Comparison of ENCODE assay signal across 16 cellular contexts in the genomic region with DNA sequence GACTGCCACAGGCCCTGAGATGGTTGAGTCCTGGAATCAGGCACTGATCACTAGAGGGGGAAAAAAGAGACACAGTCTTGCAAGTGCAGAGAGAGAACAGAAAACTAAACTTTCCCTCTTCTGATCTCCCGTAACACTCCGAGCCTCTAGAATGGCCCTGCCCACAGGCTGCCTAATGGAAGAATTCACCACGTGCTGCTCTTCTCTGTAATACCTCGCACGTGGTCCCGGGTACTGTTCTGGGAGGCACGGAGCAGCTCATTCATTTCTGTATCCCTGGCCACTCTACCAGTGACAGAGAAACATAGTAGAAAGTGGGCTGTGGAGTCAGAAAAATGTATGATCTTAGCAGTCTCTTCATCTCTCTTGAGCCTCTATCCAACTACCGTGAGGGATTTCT. TPM values are rescaled to one million over a fixed set of nuclear protein-coding genes. Genes with fewer than 3 reads are reported as not detected.
DNase-seq lines count a peak whose midpoint lies in the region; ATAC-seq and TF ChIP-seq lines count a peak whose summit lies in the region.
"Had no signal": no experiment of that assay in that cellular context is flagged by ENCODE, and none has a peak within 500 bp of the region (broad histone marks: within the 10 kb centered on the region; RNA-seq: fewer than 3 reads in every experiment).

No MANE protein-coding gene starts in this region.

- no peak overlapping the region for H3K27ac ChIP-seq in left lung

- H3K4me1 ChIP-seq in left lung: peaks cover 14 to 39% of the 10 kb centered on the region in 2 donors

- intact Hi-C loops in left lung (cut with DNase I): no loop called here

- peaks cover 85% of the 10 kb centered on the region for H3K4me1 Mint-ChIP-seq in WTC11
- H3K4me1 Mint-ChIP-seq in stimulated activated naive B cell treated with anti-CD40 and anti-IgM and Interleukin-4, amounts not matched to agents 10 μg/mL and 1 μg/mL and 100 μg/mL, for 72 hours: peaks cover 29 to 50% of the 10 kb centered on the region in 2 donors

- no peaks in the 10 kb centered on the region for H3K27me3 Mint-ChIP-seq in WTC11 (ENCODE audit: low read depth)
- no peaks in the 10 kb centered on the region for H3K27me3 Mint-ChIP-seq in stimulated activated naive B cell treated with anti-CD40 and anti-IgM and Interleukin-4, amounts not matched to agents 10 μg/mL and 1 μg/mL and 100 μg/mL, for 72 hours

- POLR2A ChIA-PET in WTC11 (lab: Charles Lee): no interaction called here

- DNase-seq in NCI-H524 treated with DMSO at 0.1 percent for 48 hours (lab: John Stamatoyannopoulos, UW): peak; percentile 70
- no peak for DNase-seq in NCI-H524 (lab: John Stamatoyannopoulos, UW)
- no peak for DNase-seq in WTC11 (ENCODE audit: low spot score)
- no peak for DNase-seq in left lung
- DNase-seq in stimulated activated naive B cell treated with anti-CD40 and anti-IgM and Interleukin-4, amounts not matched to agents 10 μg/mL and 1 μg/mL and 100 μg/mL, for 72 hours: no peak
- DNase-seq in middle frontal gyrus (ENCODE audit: extremely low spot score, low spot score): no peak
- no peak for DNase-seq in stimulated activated CD4-positive, alpha-beta T cell treated with anti-CD3 and anti-CD28 coated beads, Interleukin-2, amount 100 ng/mL, for 24 hours
- DNase-seq in activated CD8-positive, alpha-beta memory T cell treated with anti-CD3 and anti-CD28 coated beads, Interleukin-2, amount 50 U/mL, for 4 hours: no peak
- DNase-seq: activated CD4-positive, alpha-beta T cell treated with anti-CD3 and anti-CD28 coated beads for 1 hour; activated effector memory CD4-positive, alpha-beta T cell treated with Interleukin-2 at 50 U/mL for 16 hours; DMS 273 treated with DMSO at 0.1 percent for 48 hours; NCI-H1417 treated with DMSO at 0.1 percent for 48 hours; NCI-H2171 treated with DMSO at 0.1 percent for 48 hours; NCI-H748 treated with DMSO at 0.1 percent for 48 hours; ovary; stimulated activated CD4-positive, alpha-beta T cell treated with anti-CD3 and anti-CD28 coated beads, Interleukin-4, amount 100 ng/mL, for 1 hour had no signal

- no peaks in the 10 kb centered on the region for H3K9me3 Mint-ChIP-seq in WTC11
- H3K9me3 Mint-ChIP-seq in stimulated activated naive B cell treated with anti-CD40 and anti-IgM and Interleukin-4, amounts not matched to agents 10 μg/mL and 1 μg/mL and 100 μg/mL, for 72 hours: no peaks in the 10 kb centered on the region

- H3K36me3 ChIP-seq in left lung: no peaks in the 10 kb centered on the region
- H3K36me3 ChIP-seq: ovary had no signal

- TF ChIP-seq CTCF in WTC11 (IDR thresholded peaks at IDR 0.05) (no peak), left lung (IDR thresholded peaks at IDR 0.05) (no peak)

- ATAC-seq in WTC11: no peak
- ATAC-seq in left lung: peak; percentile 16
- ATAC-seq in stimulated activated naive B cell treated with anti-CD40 and anti-IgM and Interleukin-4, amounts not matched to agents 10 μg/mL and 1 μg/mL and 100 μg/mL, for 72 hours (replicated peaks): no peak

- H3K27me3 ChIP-seq in left lung: no peaks in the 10 kb centered on the region
- H3K27me3 ChIP-seq: ovary had no signal

- H3K4me3 ChIP-seq in left lung: no peak overlapping the region
- H3K4me3 ChIP-seq: ovary had no signal

- CTCF ChIA-PET in WTC11 (lab: Charles Lee): interaction anchor here (1.6 kb wide), 1 partner anchor 12 kb away, joined by 4 read pairs; no protein-coding TSS in a partner anchor

- H3K9me3 ChIP-seq in left lung: no peaks in the 10 kb centered on the region
- H3K9me3 ChIP-seq: ovary had no signal

- no peak overlapping the region for H3K4me3 Mint-ChIP-seq in WTC11
- no peak overlapping the region for H3K4me3 Mint-ChIP-seq in stimulated activated naive B cell treated with anti-CD40 and anti-IgM and Interleukin-4, amounts not matched to agents 10 μg/mL and 1 μg/mL and 100 μg/mL, for 72 hours

- H3K36me3 Mint-ChIP-seq in WTC11: no peaks in the 10 kb centered on the region
- H3K36me3 Mint-ChIP-seq in stimulated activated naive B cell treated with anti-CD40 and anti-IgM and Interleukin-4, amounts not matched to agents 10 μg/mL and 1 μg/mL and 100 μg/mL, for 72 hours: peaks cover 4 to 5% of the 10 kb centered on the region in 2 donors

- peak overlapping the region; percentile 73 for H3K27ac Mint-ChIP-seq in WTC11
- H3K27ac Mint-ChIP-seq in stimulated activated naive B cell treated with anti-CD40 and anti-IgM and Interleukin-4, amounts not matched to agents 10 μg/mL and 1 μg/mL and 100 μg/mL, for 72 hours: peak overlapping the region; percentile 20

TF ChIP-seq in WTC11, 78 proteins besides CTCF, POLR2A, EP300 and RAD21:
- TF ChIP-seq NFYB (CRISPR knock-in tag; conservative IDR thresholded peaks at IDR 0.05; ENCODE audit: low read depth): no peak
TF ChIP-seq in WTC11: peak in this region for 0.

RNA-seq across cellular contexts. Expression of a gene that starts 30.4 kb away (rescaled TPM):
- total RNA-seq in WTC11 (2021) (42.2 to 43.8 TPM (median 43.0 TPM) in 3 replicates), left lung (10 to 100 TPM; 40.2 to 54.5 TPM)
